1 cellular context compared by ENCODE assay signal in the genomic region with DNA sequence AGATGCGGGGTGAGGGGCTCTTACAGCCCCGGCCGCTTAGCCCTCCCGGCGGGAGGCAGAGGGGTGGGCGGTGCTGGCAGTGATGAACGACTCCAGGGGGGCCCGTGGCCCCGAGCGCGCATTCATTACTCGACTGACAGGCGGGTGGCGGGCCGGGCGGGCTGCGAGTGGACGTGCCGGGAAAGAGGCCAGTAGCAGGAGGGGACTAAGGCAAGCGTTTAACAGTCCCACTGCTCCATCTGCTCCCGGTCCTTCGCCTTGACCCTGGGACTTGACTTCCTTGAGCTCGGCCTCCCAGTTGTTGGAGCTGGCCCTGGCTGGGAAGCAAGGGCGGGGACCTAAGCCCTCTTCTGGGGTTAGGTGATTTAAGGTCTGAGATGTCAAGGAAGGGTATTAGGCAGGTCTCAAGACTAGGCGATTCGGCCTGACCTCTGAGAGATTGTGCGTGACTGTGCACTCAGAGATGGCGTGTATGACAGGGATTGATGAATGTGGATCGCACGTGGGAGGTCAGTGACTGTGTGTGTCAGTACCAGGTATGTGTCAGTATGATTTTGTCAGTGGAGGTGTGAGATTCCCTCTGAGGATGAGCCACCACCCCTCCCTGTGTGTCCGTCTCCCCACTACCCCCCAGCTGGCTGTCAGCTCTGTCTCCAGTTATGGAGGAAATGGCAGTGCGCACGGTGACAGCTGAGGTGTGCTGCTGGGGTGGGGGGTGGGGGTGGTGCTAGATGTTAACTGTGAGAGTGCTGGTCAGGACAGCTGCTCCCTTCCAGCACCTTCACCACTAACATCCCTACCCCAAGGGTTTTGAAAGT.
TF ChIP-seq lines count a peak whose summit lies in the region.

No MANE protein-coding gene starts in this region.

TF ChIP-seq in GM12878, 131 proteins besides CTCF, POLR2A, EP300 and RAD21 (continued from another document):
- TF ChIP-seq, protein P1, sequence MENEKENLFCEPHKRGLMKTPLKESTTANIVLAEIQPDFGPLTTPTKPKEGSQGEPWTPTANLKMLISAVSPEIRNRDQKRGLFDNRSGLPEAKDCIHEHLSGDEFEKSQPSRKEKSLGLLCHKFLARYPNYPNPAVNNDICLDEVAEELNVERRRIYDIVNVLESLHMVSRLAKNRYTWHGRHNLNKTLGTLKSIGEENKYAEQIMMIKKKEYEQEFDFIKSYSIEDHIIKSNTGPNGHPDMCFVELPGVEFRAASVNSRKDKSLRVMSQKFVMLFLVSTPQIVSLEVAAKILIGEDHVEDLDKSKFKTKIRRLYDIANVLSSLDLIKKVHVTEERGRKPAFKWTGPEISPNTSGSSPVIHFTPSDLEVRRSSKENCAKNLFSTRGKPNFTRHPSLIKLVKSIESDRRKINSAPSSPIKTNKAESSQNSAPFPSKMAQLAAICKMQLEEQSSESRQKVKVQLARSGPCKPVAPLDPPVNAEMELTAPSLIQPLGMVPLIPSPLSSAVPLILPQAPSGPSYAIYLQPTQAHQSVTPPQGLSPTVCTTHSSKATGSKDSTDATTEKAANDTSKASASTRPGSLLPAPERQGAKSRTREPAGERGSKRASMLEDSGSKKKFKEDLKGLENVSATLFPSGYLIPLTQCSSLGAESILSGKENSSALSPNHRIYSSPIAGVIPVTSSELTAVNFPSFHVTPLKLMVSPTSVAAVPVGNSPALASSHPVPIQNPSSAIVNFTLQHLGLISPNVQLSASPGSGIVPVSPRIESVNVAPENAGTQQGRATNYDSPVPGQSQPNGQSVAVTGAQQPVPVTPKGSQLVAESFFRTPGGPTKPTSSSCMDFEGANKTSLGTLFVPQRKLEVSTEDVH (IDR thresholded peaks at IDR 0.05; ENCODE audit: low read depth, partially characterized antibody), result no peak
- TF ChIP-seq NBN (IDR thresholded peaks at IDR 0.05) (no peak), LARP7 (IDR thresholded peaks at IDR 0.05) (no peak), NFIC (IDR thresholded peaks at IDR 0.05; ENCODE audit: low read depth, low read length) (no peak), YY1 (IDR thresholded peaks at IDR 0.05; ENCODE audit: low read depth, low read length) (peak; percentile 24; the same call in 1 of the 2 replicates), CBX5 (IDR thresholded peaks at IDR 0.05; ENCODE audit: low read depth) (no peak), SUZ12 (IDR thresholded peaks at IDR 0.05; ENCODE audit: unreplicated experiment) (peak; percentile 28)
- TF ChIP-seq, protein P2, sequence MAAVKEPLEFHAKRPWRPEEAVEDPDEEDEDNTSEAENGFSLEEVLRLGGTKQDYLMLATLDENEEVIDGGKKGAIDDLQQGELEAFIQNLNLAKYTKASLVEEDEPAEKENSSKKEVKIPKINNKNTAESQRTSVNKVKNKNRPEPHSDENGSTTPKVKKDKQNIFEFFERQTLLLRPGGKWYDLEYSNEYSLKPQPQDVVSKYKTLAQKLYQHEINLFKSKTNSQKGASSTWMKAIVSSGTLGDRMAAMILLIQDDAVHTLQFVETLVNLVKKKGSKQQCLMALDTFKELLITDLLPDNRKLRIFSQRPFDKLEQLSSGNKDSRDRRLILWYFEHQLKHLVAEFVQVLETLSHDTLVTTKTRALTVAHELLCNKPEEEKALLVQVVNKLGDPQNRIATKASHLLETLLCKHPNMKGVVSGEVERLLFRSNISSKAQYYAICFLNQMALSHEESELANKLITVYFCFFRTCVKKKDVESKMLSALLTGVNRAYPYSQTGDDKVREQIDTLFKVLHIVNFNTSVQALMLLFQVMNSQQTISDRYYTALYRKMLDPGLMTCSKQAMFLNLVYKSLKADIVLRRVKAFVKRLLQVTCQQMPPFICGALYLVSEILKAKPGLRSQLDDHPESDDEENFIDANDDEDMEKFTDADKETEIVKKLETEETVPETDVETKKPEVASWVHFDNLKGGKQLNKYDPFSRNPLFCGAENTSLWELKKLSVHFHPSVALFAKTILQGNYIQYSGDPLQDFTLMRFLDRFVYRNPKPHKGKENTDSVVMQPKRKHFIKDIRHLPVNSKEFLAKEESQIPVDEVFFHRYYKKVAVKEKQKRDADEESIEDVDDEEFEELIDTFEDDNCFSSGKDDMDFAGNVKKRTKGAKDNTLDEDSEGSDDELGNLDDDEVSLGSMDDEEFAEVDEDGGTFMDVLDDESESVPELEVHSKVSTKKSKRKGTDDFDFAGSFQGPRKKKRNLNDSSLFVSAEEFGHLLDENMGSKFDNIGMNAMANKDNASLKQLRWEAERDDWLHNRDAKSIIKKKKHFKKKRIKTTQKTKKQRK (IDR thresholded peaks at IDR 0.05; ENCODE audit: low read depth, low read length), result no peak
